1 cellular context compared by ENCODE assay signal in the genomic region with DNA sequence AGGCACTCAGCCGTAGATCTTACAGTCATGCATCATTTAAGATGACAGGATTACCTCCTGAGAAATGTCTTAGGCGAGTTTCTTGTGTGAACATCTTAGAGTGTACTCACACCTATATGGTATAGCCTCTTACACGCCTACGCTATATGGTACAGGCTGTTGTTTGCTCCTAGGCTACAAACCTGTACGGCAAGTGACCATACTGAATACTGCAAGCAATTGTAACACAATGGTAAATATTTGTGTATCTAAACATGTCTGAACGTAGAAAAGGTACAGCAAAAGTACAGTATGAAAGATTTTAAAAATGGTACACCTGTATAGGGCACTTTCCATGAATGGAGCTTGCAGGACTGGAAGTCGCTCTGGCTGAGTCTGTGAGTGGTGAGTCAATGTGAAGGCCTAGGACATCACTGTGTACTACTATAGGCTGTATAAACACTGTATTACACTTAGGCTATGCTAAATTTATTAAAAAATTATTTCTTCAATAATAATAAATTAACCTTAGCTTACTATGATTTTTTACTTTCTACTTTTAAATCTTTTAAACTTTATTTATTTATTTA.
TF ChIP-seq lines count a peak whose summit lies in the region.

No MANE protein-coding gene starts in this region.

TF ChIP-seq in HEK293, 187 proteins besides CTCF, POLR2A, EP300 and RAD21:
- TF ChIP-seq, protein P1, sequence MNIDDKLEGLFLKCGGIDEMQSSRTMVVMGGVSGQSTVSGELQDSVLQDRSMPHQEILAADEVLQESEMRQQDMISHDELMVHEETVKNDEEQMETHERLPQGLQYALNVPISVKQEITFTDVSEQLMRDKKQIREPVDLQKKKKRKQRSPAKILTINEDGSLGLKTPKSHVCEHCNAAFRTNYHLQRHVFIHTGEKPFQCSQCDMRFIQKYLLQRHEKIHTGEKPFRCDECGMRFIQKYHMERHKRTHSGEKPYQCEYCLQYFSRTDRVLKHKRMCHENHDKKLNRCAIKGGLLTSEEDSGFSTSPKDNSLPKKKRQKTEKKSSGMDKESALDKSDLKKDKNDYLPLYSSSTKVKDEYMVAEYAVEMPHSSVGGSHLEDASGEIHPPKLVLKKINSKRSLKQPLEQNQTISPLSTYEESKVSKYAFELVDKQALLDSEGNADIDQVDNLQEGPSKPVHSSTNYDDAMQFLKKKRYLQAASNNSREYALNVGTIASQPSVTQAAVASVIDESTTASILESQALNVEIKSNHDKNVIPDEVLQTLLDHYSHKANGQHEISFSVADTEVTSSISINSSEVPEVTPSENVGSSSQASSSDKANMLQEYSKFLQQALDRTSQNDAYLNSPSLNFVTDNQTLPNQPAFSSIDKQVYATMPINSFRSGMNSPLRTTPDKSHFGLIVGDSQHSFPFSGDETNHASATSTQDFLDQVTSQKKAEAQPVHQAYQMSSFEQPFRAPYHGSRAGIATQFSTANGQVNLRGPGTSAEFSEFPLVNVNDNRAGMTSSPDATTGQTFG (tag by site-specific recombination; IDR thresholded peaks at IDR 0.05; ENCODE audit: borderline replicate concordance): no peak
- TF ChIP-seq, protein P2, sequence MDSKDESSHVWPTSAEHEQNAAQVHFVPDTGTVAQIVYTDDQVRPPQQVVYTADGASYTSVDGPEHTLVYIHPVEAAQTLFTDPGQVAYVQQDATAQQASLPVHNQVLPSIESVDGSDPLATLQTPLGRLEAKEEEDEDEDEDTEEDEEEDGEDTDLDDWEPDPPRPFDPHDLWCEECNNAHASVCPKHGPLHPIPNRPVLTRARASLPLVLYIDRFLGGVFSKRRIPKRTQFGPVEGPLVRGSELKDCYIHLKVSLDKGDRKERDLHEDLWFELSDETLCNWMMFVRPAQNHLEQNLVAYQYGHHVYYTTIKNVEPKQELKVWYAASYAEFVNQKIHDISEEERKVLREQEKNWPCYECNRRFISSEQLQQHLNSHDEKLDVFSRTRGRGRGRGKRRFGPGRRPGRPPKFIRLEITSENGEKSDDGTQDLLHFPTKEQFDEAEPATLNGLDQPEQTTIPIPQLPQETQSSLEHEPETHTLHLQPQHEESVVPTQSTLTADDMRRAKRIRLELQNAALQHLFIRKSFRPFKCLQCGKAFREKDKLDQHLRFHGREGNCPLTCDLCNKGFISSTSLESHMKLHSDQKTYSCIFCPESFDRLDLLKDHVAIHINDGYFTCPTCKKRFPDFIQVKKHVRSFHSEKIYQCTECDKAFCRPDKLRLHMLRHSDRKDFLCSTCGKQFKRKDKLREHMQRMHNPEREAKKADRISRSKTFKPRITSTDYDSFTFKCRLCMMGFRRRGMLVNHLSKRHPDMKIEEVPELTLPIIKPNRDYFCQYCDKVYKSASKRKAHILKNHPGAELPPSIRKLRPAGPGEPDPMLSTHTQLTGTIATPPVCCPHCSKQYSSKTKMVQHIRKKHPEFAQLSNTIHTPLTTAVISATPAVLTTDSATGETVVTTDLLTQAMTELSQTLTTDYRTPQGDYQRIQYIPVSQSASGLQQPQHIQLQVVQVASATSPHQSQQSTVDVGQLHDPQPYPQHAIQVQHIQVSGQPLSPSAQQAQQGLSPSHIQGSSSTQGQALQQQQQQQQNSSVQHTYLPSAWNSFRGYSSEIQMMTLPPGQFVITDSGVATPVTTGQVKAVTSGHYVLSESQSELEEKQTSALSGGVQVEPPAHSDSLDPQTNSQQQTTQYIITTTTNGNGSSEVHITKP (tag by site-specific recombination; IDR thresholded peaks at IDR 0.05): peak; percentile 63
